ENCODE assay signal across 11 cellular contexts in genomic region chr22:43147821-43148220, GRCh38. TPM values are rescaled to one million over a fixed set of nuclear protein-coding genes. Genes with fewer than 3 reads are reported as not detected.
DNase-seq lines count a peak whose midpoint lies in the region; ATAC-seq and TF ChIP-seq lines count a peak whose summit lies in the region.
"Had no signal": no experiment of that assay in that cellular context is flagged by ENCODE, and none has a peak within 500 bp of the region (broad histone marks: within the 10 kb centered on the region; RNA-seq: fewer than 3 reads in every experiment).

No MANE protein-coding gene starts in this region.

- H3K36me3 ChIP-seq in left ventricle myocardium inferior: no peaks in the 10 kb centered on the region
- no peaks in the 10 kb centered on the region for H3K36me3 ChIP-seq in heart right ventricle
- H3K36me3 ChIP-seq in colonic mucosa: no peaks in the 10 kb centered on the region

- 64 to 72% methylated on average over 8 of the region's 8 CpGs for WGBS in heart right ventricle, 2 donors

- DNase-seq in left ventricle myocardium inferior: no peak
- no peak for DNase-seq in heart right ventricle
- DNase-seq in NOMO-1 (lab: John Stamatoyannopoulos, UW; ENCODE audit: unreplicated experiment in 2 of 2): peak; percentile 50 to 62
- DNase-seq in colonic mucosa: no peak
- DNase-seq in T-helper 9 cell: no peak
- no peak for DNase-seq in NCI-H2171 (lab: John Stamatoyannopoulos, UW)
- no peak for DNase-seq in cortex of kidney (lab: John Stamatoyannopoulos, UW)
- DNase-seq: NCI-H1436 treated with DMSO at 0.1 percent for 48 hours, NCI-H774 had no signal

- H3K27me3 ChIP-seq in left ventricle myocardium inferior (ENCODE audit: low read depth) (no peaks in the 10 kb centered on the region), heart right ventricle (no peaks in the 10 kb centered on the region), colonic mucosa (no peaks in the 10 kb centered on the region)

- TF ChIP-seq CTCF in left ventricle myocardium inferior (IDR thresholded peaks at IDR 0.05; ENCODE audit: borderline replicate concordance): no peak
- no peak for TF ChIP-seq CTCF in heart right ventricle (IDR thresholded peaks at IDR 0.05)
- no peak for TF ChIP-seq CTCF in colonic mucosa (IDR thresholded peaks at IDR 0.05)

- no peak overlapping the region for H3K9ac ChIP-seq in colonic mucosa (ENCODE audit: low read depth in 2 of 2, low read length in 2 of 2)

- H3K4me3 ChIP-seq in left ventricle myocardium inferior (no peak overlapping the region), heart right ventricle (peak overlapping the region in 1 of 10 donors; percentile 14), colonic mucosa (no peak overlapping the region)

- H3K9me3 ChIP-seq in left ventricle myocardium inferior (replicated peaks) (no peaks in the 10 kb centered on the region), heart right ventricle (no peaks in the 10 kb centered on the region), colonic mucosa (no peaks in the 10 kb centered on the region)

- ATAC-seq in heart right ventricle: no peak
- ATAC-seq in HG03571 (IDR thresholded peaks at IDR 0.05; ENCODE audit: unreplicated experiment): no peak
- ATAC-seq: left lobe of liver had no signal

- H3K4me1 ChIP-seq in left ventricle myocardium inferior (peaks cover 29% of the 10 kb centered on the region), heart right ventricle (peaks cover 6 to 58% (median 24%) of the 10 kb centered on the region in 9 donors), colonic mucosa (peaks cover 5% of the 10 kb centered on the region)

- intact Hi-C loops in left ventricle myocardium inferior (cut with micrococcal nuclease): no loop called here
- intact Hi-C loops in heart right ventricle (cut with DNase I): loop anchor here in 1 of 10 donors (10.0 kb wide), 1 partner anchor 63 kb away; the partner anchor contains the start of gene TTLL1
- intact Hi-C loops in colonic mucosa (cut with DNase I): no loop called here

- H3K27ac ChIP-seq in left ventricle myocardium inferior (replicated peaks) (peak overlapping the region; percentile 36), heart right ventricle (peak overlapping the region in 1 of 10 donors; percentile 83), colonic mucosa (peak overlapping the region; percentile 38)

RNA-seq across cellular contexts. Expression of gene TSPO, which starts 3.5 kb away (rescaled TPM):
- total RNA-seq in left ventricle myocardium inferior: 128 TPM
- 100 to 1,000 TPM in 4 of 10 donors, 10 to 100 TPM in 6; 84.7 to 173 (median 99.0) TPM for total RNA-seq in heart right ventricle
- 100 to 1,000 TPM; 231 to 258 TPM for polyA plus RNA-seq in heart right ventricle
- total RNA-seq in colonic mucosa: 100 to 1,000 TPM; 266 to 426 TPM

RNA-seq across cellular contexts. Expression of gene MCAT, which starts 4.6 kb away (rescaled TPM):
- 16.4 TPM for total RNA-seq in left ventricle myocardium inferior
- total RNA-seq in heart right ventricle: 10 to 100 TPM; 12.8 to 18.2 (median 15.2) TPM
- polyA plus RNA-seq in heart right ventricle: 10 to 100 TPM; 17.6 to 33.4 TPM
- 10 to 100 TPM; 17.9 to 35.1 TPM for total RNA-seq in colonic mucosa

RNA-seq across cellular contexts. Expression of gene BIK, which starts 37.3 kb away (rescaled TPM):
- total RNA-seq in left ventricle myocardium inferior: 0.41 TPM
- total RNA-seq in heart right ventricle: under 1 TPM in 5 of 10 donors, not detected in 5; 0.32 to 0.81 (median 0.57) TPM
- polyA plus RNA-seq in heart right ventricle: under 1 TPM; 0.28 to 0.88 TPM
- 10 to 100 TPM; 29.5 to 31.4 TPM for total RNA-seq in colonic mucosa

RNA-seq across cellular contexts. Expression of gene TTLL12, which starts 39.1 kb away (rescaled TPM):
- total RNA-seq in left ventricle myocardium inferior (12.6 TPM), heart right ventricle (10 to 100 TPM in 4 of 10 donors, 1 to 10 TPM in 6; 8.0 to 18.9 (median 9.6) TPM), colonic mucosa (100 to 1,000 TPM in 1 of 2 donors, 10 to 100 TPM in 1; 89.3 to 147 TPM)
- polyA plus RNA-seq in heart right ventricle: 10 to 100 TPM in 1 of 2 donors, 1 to 10 TPM in 1; 8.1 to 16.7 TPM

RNA-seq across cellular contexts. Expression of gene TTLL1, which starts 58.6 kb away (rescaled TPM):
- 8.5 TPM for total RNA-seq in left ventricle myocardium inferior
- total RNA-seq in heart right ventricle: 10 to 100 TPM in 7 of 10 donors, 1 to 10 TPM in 3; 7.2 to 14.5 (median 11.0) TPM
- 1 to 10 TPM; 4.5 to 5.7 TPM for polyA plus RNA-seq in heart right ventricle
- 1 to 10 TPM; 1.9 to 3.3 TPM for total RNA-seq in colonic mucosa

Comparison
In these comparisons a context has a peak if more than half of its experiments do, and no peak if none do; other contexts are left out.
1. DNase-seq: peak in NOMO-1 (2 of 2); none in left ventricle myocardium inferior (single experiment), heart right ventricle (0 of 2), colonic mucosa (single experiment), T-helper 9 cell (single experiment), NCI-H2171 (single experiment) and cortex of kidney (single experiment).
2. RNA of gene BIK, which starts 37.3 kb away (total RNA-seq): 29.5 to 31.4 TPM in colonic mucosa; 0.41 TPM in left ventricle myocardium inferior (single experiment) and 0.32 to 0.81 TPM in heart right ventricle; every median in the first group is over 10 times any median in the second.